ENCODE assay signal across 8 cellular contexts in the genomic region with DNA sequence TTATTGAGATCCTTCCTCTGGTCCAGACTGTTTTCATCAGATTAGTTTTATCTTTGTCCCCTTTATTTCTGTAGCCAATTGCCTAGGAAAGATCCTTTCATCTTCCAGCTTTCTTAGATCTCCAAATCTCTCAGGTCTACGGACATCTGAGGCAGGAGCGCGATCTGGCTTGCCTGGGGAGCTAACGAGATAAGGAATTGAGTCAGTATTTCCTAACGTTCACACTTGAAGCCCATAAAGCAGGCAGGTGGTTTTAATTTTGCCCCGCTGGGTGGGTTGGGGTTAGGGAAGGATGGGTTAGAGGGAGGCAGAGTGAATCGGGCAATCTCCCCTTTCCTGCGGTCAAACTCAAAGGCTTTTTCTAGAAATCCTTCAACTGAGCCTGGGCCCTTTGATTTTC. TPM values are rescaled to one million over a fixed set of nuclear protein-coding genes. Genes with fewer than 3 reads are reported as not detected.
DNase-seq lines count a peak whose midpoint lies in the region; ATAC-seq and TF ChIP-seq lines count a peak whose summit lies in the region.

No MANE protein-coding gene starts in this region.

- H3K79me2 ChIP-seq in SK-N-SH (ENCODE audit: insufficient read depth) = peaks cover 34% of the 10 kb centered on the region

- no peak for TF ChIP-seq EP300 in SK-N-SH (IDR thresholded peaks at IDR 0.05; ENCODE audit: borderline replicate concordance in 1 of 2, low read depth in 1 of 2, low read length in 1 of 2)

- peak overlapping the region; percentile 56 for H3K4me2 ChIP-seq in SK-N-SH

- no peaks in the 10 kb centered on the region for H3K9me2 ChIP-seq in SK-N-SH

- no peak for TF ChIP-seq RAD21 in SK-N-SH (IDR thresholded peaks at IDR 0.05; ENCODE audit: low read length)

- H3K36me3 ChIP-seq in SK-N-SH (replicated peaks in 1 of 2; ENCODE audit: control insufficient read depth in 1 of 2, insufficient read depth in 2 of 2, low read length in 1 of 2) = peaks cover 0 to 5% of the 10 kb centered on the region in 2 experiments
- H3K36me3 ChIP-seq in skeletal muscle tissue (ENCODE audit: control insufficient read depth in 3 of 3, insufficient read depth in 3 of 3, low read length in 3 of 3) = no peaks in the 10 kb centered on the region

- H3K27ac ChIP-seq in SK-N-SH (ENCODE audit: low read depth in 2 of 2, low read length in 1 of 2) (no peak overlapping the region), VCaP (peak overlapping the region; percentile 87; the same call in 1 of the 2 replicates), skeletal muscle tissue (ENCODE audit: low read depth, low read length) (no peak overlapping the region)

- peaks cover 0 to 11% of the 10 kb centered on the region in 2 experiments; a peak in 1 of 4 replicates for H3K4me1 ChIP-seq in SK-N-SH (ENCODE audit: control insufficient read depth in 1 of 2, insufficient read depth in 2 of 2, low read depth in 1 of 2, low read length in 1 of 2)
- H3K4me1 ChIP-seq in skeletal muscle tissue (ENCODE audit: control insufficient read depth in 3 of 3, insufficient read depth in 3 of 3, low read length in 3 of 3) = peaks cover 5 to 13% (median 9%) of the 10 kb centered on the region in 3 donors

- no peaks in the 10 kb centered on the region for H4K20me1 ChIP-seq in SK-N-SH (ENCODE audit: insufficient read depth)

- peak overlapping the region; percentile 95 for H2AFZ ChIP-seq in SK-N-SH (ENCODE audit: low read depth)

- H3K9me3 ChIP-seq in SK-N-SH = no peaks in the 10 kb centered on the region
- H3K9me3 ChIP-seq in skeletal muscle tissue (ENCODE audit: control insufficient read depth in 3 of 3, low read length in 3 of 3) = no peaks in the 10 kb centered on the region

- H3K27me3 ChIP-seq in SK-N-SH (ENCODE audit: insufficient read depth) = no peaks in the 10 kb centered on the region
- H3K27me3 ChIP-seq in skeletal muscle tissue (ENCODE audit: control insufficient read depth in 3 of 3, insufficient read depth in 3 of 3, low read length in 3 of 3) = no peaks in the 10 kb centered on the region

- TF ChIP-seq CTCF in SK-N-SH (IDR thresholded peaks at IDR 0.05) = no peak
- TF ChIP-seq CTCF in VCaP (conservative IDR thresholded peaks at IDR 0.05) = no peak
- no peak for TF ChIP-seq CTCF in epithelial cell of proximal tubule (conservative IDR thresholded peaks at IDR 0.05; ENCODE audit: low read depth, low read length)
- TF ChIP-seq CTCF in GM10266 (IDR thresholded peaks at IDR 0.05; ENCODE audit: control insufficient read depth, insufficient read depth, low read depth, missing control alignments) = no peak

- WGBS in SK-N-SH (ENCODE audit: low lambda C conversion rate) = 78% methylated on average over 8 of the region's 8 CpGs

- peaks cover 5% of the 10 kb centered on the region for H3F3A ChIP-seq in SK-N-SH (replicated peaks; ENCODE audit: insufficient read depth)

- POLR2A ChIA-PET in SK-N-SH (lab: Yijun Ruan, JAX) = interaction anchor here (0.7 to 1.0 kb wide), 2 partner anchors 36 to 101 kb away, joined by 3 to 4 read pairs; no protein-coding TSS in a partner anchor

- no peak for ATAC-seq in SK-N-SH treated with all-trans-retinoic acid at 6 μM for 48 hours
- ATAC-seq in HG02610 (IDR thresholded peaks at IDR 0.05; ENCODE audit: unreplicated experiment) = no peak

- H3K4me3 ChIP-seq in SK-N-SH (ENCODE audit: low read depth in 2 of 2, low read length in 1 of 2) (no peak overlapping the region), epithelial cell of proximal tubule (ENCODE audit: low read depth, low read length) (peak overlapping the region; percentile 96), skeletal muscle tissue (ENCODE audit: low read length in 3 of 3) (peak overlapping the region in 2 of 3 donors; percentile 70 to 80)

- DNase-seq in SK-N-SH = no peak
- DNase-seq in epithelial cell of proximal tubule (ENCODE audit: low read depth) = no peak
- no peak for DNase-seq in DMS79 (lab: John Stamatoyannopoulos, UW)
- DNase-seq in GM10266 (ENCODE audit: extremely low spot score) = no peak

- H3K9ac ChIP-seq in SK-N-SH (no peak overlapping the region), skeletal muscle tissue (ENCODE audit: low read depth in 1 of 3, low read length in 3 of 3) (no peak overlapping the region)

- CTCF ChIA-PET in SK-N-SH (lab: Yijun Ruan, JAX) = interaction anchor here (0.6 to 2.6 kb wide), 26 partner anchors 8 to 359 kb away, joined by 3 to 31 read pairs (median 4); a partner anchor contains a TSS

TF ChIP-seq in SK-N-SH, 30 proteins besides CTCF, POLR2A, EP300 and RAD21 (continues in another document):
- TF ChIP-seq YY1 (IDR thresholded peaks at IDR 0.05; ENCODE audit: low read depth) (no peak), GATA2 (CRISPR knock-in tag; IDR thresholded peaks at IDR 0.05) (no peak), FOXJ3 (CRISPR knock-in tag; IDR thresholded peaks at IDR 0.05) (no peak), TAF1 (IDR thresholded peaks at IDR 0.05; ENCODE audit: borderline replicate concordance, low read depth, low read length) (no peak), TEAD4 (IDR thresholded peaks at IDR 0.05; ENCODE audit: borderline replicate concordance, insufficient read depth) (no peak), POLR2AphosphoS5 (IDR thresholded peaks at IDR 0.05; ENCODE audit: low read depth, low read length) (no peak), MXI1 (IDR thresholded peaks at IDR 0.05; ENCODE audit: low read depth, low read length) (no peak)
- TF ChIP-seq, protein P1, sequence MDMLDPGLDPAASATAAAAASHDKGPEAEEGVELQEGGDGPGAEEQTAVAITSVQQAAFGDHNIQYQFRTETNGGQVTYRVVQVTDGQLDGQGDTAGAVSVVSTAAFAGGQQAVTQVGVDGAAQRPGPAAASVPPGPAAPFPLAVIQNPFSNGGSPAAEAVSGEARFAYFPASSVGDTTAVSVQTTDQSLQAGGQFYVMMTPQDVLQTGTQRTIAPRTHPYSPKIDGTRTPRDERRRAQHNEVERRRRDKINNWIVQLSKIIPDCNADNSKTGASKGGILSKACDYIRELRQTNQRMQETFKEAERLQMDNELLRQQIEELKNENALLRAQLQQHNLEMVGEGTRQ (IDR thresholded peaks at IDR 0.05; ENCODE audit: borderline replicate concordance, low read depth, low read length) = no peak

TF ChIP-seq in SK-N-SH treated with all-trans-retinoic acid at 6 μM for 48 hours, 23 proteins besides CTCF, POLR2A, EP300 and RAD21 (continues in another document):
- TF ChIP-seq PPARA (CRISPR knock-in tag; IDR thresholded peaks at IDR 0.05; ENCODE audit: borderline replicate concordance) (no peak), ARNTL (CRISPR knock-in tag; IDR thresholded peaks at IDR 0.05; ENCODE audit: borderline replicate concordance, low read depth) (no peak)
- TF ChIP-seq, protein P2, sequence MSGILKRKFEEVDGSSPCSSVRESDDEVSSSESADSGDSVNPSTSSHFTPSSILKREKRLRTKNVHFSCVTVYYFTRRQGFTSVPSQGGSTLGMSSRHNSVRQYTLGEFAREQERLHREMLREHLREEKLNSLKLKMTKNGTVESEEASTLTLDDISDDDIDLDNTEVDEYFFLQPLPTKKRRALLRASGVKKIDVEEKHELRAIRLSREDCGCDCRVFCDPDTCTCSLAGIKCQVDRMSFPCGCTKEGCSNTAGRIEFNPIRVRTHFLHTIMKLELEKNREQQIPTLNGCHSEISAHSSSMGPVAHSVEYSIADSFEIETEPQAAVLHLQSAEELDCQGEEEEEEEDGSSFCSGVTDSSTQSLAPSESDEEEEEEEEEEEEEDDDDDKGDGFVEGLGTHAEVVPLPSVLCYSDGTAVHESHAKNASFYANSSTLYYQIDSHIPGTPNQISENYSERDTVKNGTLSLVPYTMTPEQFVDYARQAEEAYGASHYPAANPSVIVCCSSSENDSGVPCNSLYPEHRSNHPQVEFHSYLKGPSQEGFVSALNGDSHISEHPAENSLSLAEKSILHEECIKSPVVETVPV (CRISPR knock-in tag; IDR thresholded peaks at IDR 0.05) = no peak
- TF ChIP-seq, protein P3, sequence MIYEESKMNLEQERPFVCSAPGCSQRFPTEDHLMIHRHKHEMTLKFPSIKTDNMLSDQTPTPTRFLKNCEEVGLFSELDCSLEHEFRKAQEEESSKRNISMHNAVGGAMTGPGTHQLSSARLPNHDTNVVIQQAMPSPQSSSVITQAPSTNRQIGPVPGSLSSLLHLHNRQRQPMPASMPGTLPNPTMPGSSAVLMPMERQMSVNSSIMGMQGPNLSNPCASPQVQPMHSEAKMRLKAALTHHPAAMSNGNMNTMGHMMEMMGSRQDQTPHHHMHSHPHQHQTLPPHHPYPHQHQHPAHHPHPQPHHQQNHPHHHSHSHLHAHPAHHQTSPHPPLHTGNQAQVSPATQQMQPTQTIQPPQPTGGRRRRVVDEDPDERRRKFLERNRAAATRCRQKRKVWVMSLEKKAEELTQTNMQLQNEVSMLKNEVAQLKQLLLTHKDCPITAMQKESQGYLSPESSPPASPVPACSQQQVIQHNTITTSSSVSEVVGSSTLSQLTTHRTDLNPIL (CRISPR knock-in tag; IDR thresholded peaks at IDR 0.05; ENCODE audit: low read depth) = no peak

RNA-seq across cellular contexts. Expression of a gene that starts 0.7 kb away (rescaled TPM):
- 15.6 and 18.6 TPM in 2 replicates for polyA plus RNA-seq in SK-N-SH (2012; rRNA removed)
- polyA plus RNA-seq in SK-N-SH (2012; cell fraction: cytosol; rRNA removed) = 5.7 and 9.0 TPM in 2 replicates
- polyA plus RNA-seq in SK-N-SH (2012; cell fraction: nucleus; rRNA removed) = 55.3 and 80.2 TPM in 2 replicates
- total RNA-seq in epithelial cell of proximal tubule = 20.5 and 37.0 TPM in 2 replicates
- total RNA-seq in skeletal muscle tissue = 11.0 TPM

RNA-seq across cellular contexts. Expression of a gene that starts 38.0 kb away (rescaled TPM):
- polyA plus RNA-seq in SK-N-SH (2012; rRNA removed) = 53.5 and 83.2 TPM in 2 replicates
- polyA plus RNA-seq in SK-N-SH (2012; cell fraction: cytosol; rRNA removed) = 13.9 and 17.0 TPM in 2 replicates
- polyA plus RNA-seq in SK-N-SH (2012; cell fraction: nucleus; rRNA removed) = 429 and 437 TPM in 2 replicates
- total RNA-seq in epithelial cell of proximal tubule (9.7 and 16.0 TPM in 2 replicates), skeletal muscle tissue (5.2 TPM)

RNA-seq across cellular contexts. Expression of a gene that starts 38.1 kb away (rescaled TPM):
- 72.2 and 90.6 TPM in 2 replicates for polyA plus RNA-seq in SK-N-SH (2012; rRNA removed)
- 40.6 and 56.8 TPM in 2 replicates for polyA plus RNA-seq in SK-N-SH (2012; cell fraction: cytosol; rRNA removed)
- 101 and 132 TPM in 2 replicates for polyA plus RNA-seq in SK-N-SH (2012; cell fraction: nucleus; rRNA removed)
- total RNA-seq in epithelial cell of proximal tubule (23.1 and 32.6 TPM in 2 replicates), skeletal muscle tissue (24.5 TPM)

RNA-seq across cellular contexts. Expression of a gene that starts 50.4 kb away (rescaled TPM):
- 47.5 and 59.8 TPM in 2 replicates for polyA plus RNA-seq in SK-N-SH (2012; rRNA removed)
- polyA plus RNA-seq in SK-N-SH (2012; cell fraction: cytosol; rRNA removed) = 27.8 and 33.6 TPM in 2 replicates
- polyA plus RNA-seq in SK-N-SH (2012; cell fraction: nucleus; rRNA removed) = 178 and 182 TPM in 2 replicates
- 38.2 and 62.1 TPM in 2 replicates for total RNA-seq in epithelial cell of proximal tubule
- 40.2 TPM for total RNA-seq in skeletal muscle tissue

RNA-seq across cellular contexts. Expression of a gene that starts 50.5 kb away (rescaled TPM):
- 5.7 and 8.1 TPM in 2 replicates for polyA plus RNA-seq in SK-N-SH (2012; rRNA removed)
- 2.8 and 4.7 TPM in 2 replicates for polyA plus RNA-seq in SK-N-SH (2012; cell fraction: cytosol; rRNA removed)
- 25.9 and 30.0 TPM in 2 replicates for polyA plus RNA-seq in SK-N-SH (2012; cell fraction: nucleus; rRNA removed)
- total RNA-seq in epithelial cell of proximal tubule (16.0 and 17.6 TPM in 2 replicates), skeletal muscle tissue (5.7 TPM)

Comparison
In these comparisons a context has a peak if more than half of its experiments do, and no peak if none do; other contexts are left out.
1. H3K4me3 ChIP-seq: peak in epithelial cell of proximal tubule (single experiment) and skeletal muscle tissue (2 of 3); none in SK-N-SH (0 of 2).